In genomic region chr3:106533761-106534160, GRCh38 we compare ENCODE assay signal across 18 cellular contexts.
DNase-seq lines count a peak whose midpoint lies in the region; ATAC-seq and TF ChIP-seq lines count a peak whose summit lies in the region.
"Had no signal": no experiment of that assay in that cellular context is flagged by ENCODE, and none has a peak within 500 bp of the region (broad histone marks: within the 10 kb centered on the region; RNA-seq: fewer than 3 reads in every experiment).

No MANE protein-coding gene starts in this region.

- H3K4me1 ChIP-seq in Loucy (ENCODE audit: insufficient read depth, low read length, poor library complexity, severe bottlenecking): peaks cover 9% of the 10 kb centered on the region
- H3K4me1 ChIP-seq: foreskin keratinocyte, SJCRH30 had no signal

- peak; percentile 11 for ATAC-seq in activated T-helper 17 cell treated with anti-CD3 and anti-CD28 coated beads, Interleukin-2, amount 50 U/mL, for 72 hours (replicated peaks)
- peak; percentile 63 to 77 for ATAC-seq in natural killer cell treated with Interleukin-12 subunit alpha and Interleukin-12 subunit beta and Interleukin-15 and Interleukin-18, amount 100 ng/mL, for 72 hours
- ATAC-seq: right cardiac atrium had no signal

- H3K9me3 ChIP-seq in Loucy (ENCODE audit: insufficient read depth, low read depth, low read length): peaks cover 21% of the 10 kb centered on the region
- H3K9me3 ChIP-seq: SJCRH30 had no signal

- H3K36me3 Mint-ChIP-seq in T-helper 2 cell treated with Interferon-gamma antibody and Interleukin-4, amounts not matched to agents 5 μg/mL and 100 μg/mL, for 36 hours (ENCODE audit: low read depth): peaks cover 14% of the 10 kb centered on the region
- no peaks in the 10 kb centered on the region for H3K36me3 Mint-ChIP-seq in activated T-helper 17 cell treated with anti-CD3 and anti-CD28 coated beads, Interleukin-2, amount 50 U/mL, for 72 hours (ENCODE audit: low read depth)
- H3K36me3 Mint-ChIP-seq in natural killer cell treated with Interleukin-12 subunit alpha and Interleukin-12 subunit beta and Interleukin-15 and Interleukin-18, amount 100 ng/mL, for 72 hours: peaks cover 49% of the 10 kb centered on the region

- H3F3A ChIP-seq in Loucy (ENCODE audit: low read depth): no peaks in the 10 kb centered on the region; the same call in 1 of the 2 replicates

- peak overlapping the region; percentile 28 for H3K4me3 ChIP-seq in Loucy (ENCODE audit: low read length, poor library complexity, severe bottlenecking)
- H3K4me3 ChIP-seq: GM23248, lung, SJCRH30 had no signal

- H3K4me1 Mint-ChIP-seq in T-helper 2 cell treated with Interferon-gamma antibody and Interleukin-4, amounts not matched to agents 5 μg/mL and 100 μg/mL, for 36 hours (ENCODE audit: low read depth): peaks cover 11% of the 10 kb centered on the region
- peaks cover 21% of the 10 kb centered on the region for H3K4me1 Mint-ChIP-seq in activated T-helper 17 cell treated with anti-CD3 and anti-CD28 coated beads, Interleukin-2, amount 50 U/mL, for 72 hours
- peaks cover 16 to 18% of the 10 kb centered on the region in 2 donors for H3K4me1 Mint-ChIP-seq in natural killer cell treated with Interleukin-12 subunit alpha and Interleukin-12 subunit beta and Interleukin-15 and Interleukin-18, amount 100 ng/mL, for 72 hours (ENCODE audit: low read depth in 2 of 2)

- no peaks in the 10 kb centered on the region for H3K36me3 ChIP-seq in Loucy (ENCODE audit: insufficient read depth, low read length)
- H3K36me3 ChIP-seq: SJCRH30 had no signal

- TF ChIP-seq CTCF in Loucy (conservative IDR thresholded peaks at IDR 0.05; ENCODE audit: low read length): no peak

- peak overlapping the region; percentile 19 for H3K27ac Mint-ChIP-seq in T-helper 2 cell treated with Interferon-gamma antibody and Interleukin-4, amounts not matched to agents 5 μg/mL and 100 μg/mL, for 36 hours
- peak overlapping the region; percentile 78 for H3K27ac Mint-ChIP-seq in activated T-helper 17 cell treated with anti-CD3 and anti-CD28 coated beads, Interleukin-2, amount 50 U/mL, for 72 hours
- peak overlapping the region; percentile 88 to 91 for H3K27ac Mint-ChIP-seq in natural killer cell treated with Interleukin-12 subunit alpha and Interleukin-12 subunit beta and Interleukin-15 and Interleukin-18, amount 100 ng/mL, for 72 hours
- H3K27ac Mint-ChIP-seq: dendritic cell treated with granulocyte-macrophage colony-stimulating factor and Interleukin-4, amounts not matched to agents 40 ng/mL and 50 ng/mL, for 4 days had no signal

- no peaks in the 10 kb centered on the region for H3K9me2 ChIP-seq in Loucy (replicated peaks; ENCODE audit: low read depth, low read length)

- H3K4me2 ChIP-seq in Loucy (ENCODE audit: low read depth, low read length, poor library complexity, severe bottlenecking): peak overlapping the region; percentile 55

- no peak overlapping the region for H3K9ac ChIP-seq in Loucy (ENCODE audit: low read depth, low read length, poor library complexity, severe bottlenecking)
- H3K9ac ChIP-seq: GM23248 had no signal

- no peaks in the 10 kb centered on the region for H4K20me1 ChIP-seq in Loucy (ENCODE audit: insufficient read depth, low read length, poor library complexity, severe bottlenecking)

- H3K4me3 Mint-ChIP-seq in T-helper 2 cell treated with Interferon-gamma antibody and Interleukin-4, amounts not matched to agents 5 μg/mL and 100 μg/mL, for 36 hours: no peak overlapping the region
- H3K4me3 Mint-ChIP-seq in activated T-helper 17 cell treated with anti-CD3 and anti-CD28 coated beads, Interleukin-2, amount 50 U/mL, for 72 hours: peak overlapping the region; percentile 64
- H3K4me3 Mint-ChIP-seq in natural killer cell treated with Interleukin-12 subunit alpha and Interleukin-12 subunit beta and Interleukin-15 and Interleukin-18, amount 100 ng/mL, for 72 hours: peak overlapping the region; percentile 69
- H3K4me3 Mint-ChIP-seq: dendritic cell treated with granulocyte-macrophage colony-stimulating factor and Interleukin-4, amounts not matched to agents 40 ng/mL and 50 ng/mL, for 4 days had no signal

- H3K79me2 ChIP-seq in Loucy (ENCODE audit: insufficient read depth, low read length): no peaks in the 10 kb centered on the region

- H3K27me3 Mint-ChIP-seq in T-helper 2 cell treated with Interferon-gamma antibody and Interleukin-4, amounts not matched to agents 5 μg/mL and 100 μg/mL, for 36 hours (ENCODE audit: low read depth): no peaks in the 10 kb centered on the region
- H3K27me3 Mint-ChIP-seq in activated T-helper 17 cell treated with anti-CD3 and anti-CD28 coated beads, Interleukin-2, amount 50 U/mL, for 72 hours: no peaks in the 10 kb centered on the region
- H3K27me3 Mint-ChIP-seq in natural killer cell treated with Interleukin-12 subunit alpha and Interleukin-12 subunit beta and Interleukin-15 and Interleukin-18, amount 100 ng/mL, for 72 hours: peaks cover 0 to 3% of the 10 kb centered on the region in 2 donors
- H3K27me3 Mint-ChIP-seq: dendritic cell treated with granulocyte-macrophage colony-stimulating factor and Interleukin-4, amounts not matched to agents 40 ng/mL and 50 ng/mL, for 4 days had no signal

- no peaks in the 10 kb centered on the region for H3K27me3 ChIP-seq in Loucy (ENCODE audit: insufficient read depth, low read length, poor library complexity, severe bottlenecking)
- H3K27me3 ChIP-seq: foreskin keratinocyte, SJCRH30 had no signal

- DNase-seq in T-helper 2 cell treated with Interferon-gamma antibody and Interleukin-4, amounts not matched to agents 5 μg/mL and 100 μg/mL, for 36 hours (ENCODE audit: low spot score): no peak
- no peak for DNase-seq in T-helper 2 cell
- no peak for DNase-seq in natural killer cell treated with Interleukin-12 subunit alpha and Interleukin-12 subunit beta and Interleukin-15 and Interleukin-18, amount 100 ng/mL, for 72 hours (ENCODE audit: low spot score)
- DNase-seq in superior temporal gyrus (ENCODE audit: extremely low spot score): no peak
- no peak for DNase-seq in NCI-H2081 treated with DMSO at 0.1 percent for 48 hours (lab: John Stamatoyannopoulos, UW)
- DNase-seq in germinal center (ENCODE audit: low spot score): no peak
- DNase-seq: hypothalamus, NCI-H146, NCI-H748 treated with DMSO at 0.1 percent for 48 hours, SJCRH30, trophoblast cell had no signal

- peaks cover 37% of the 10 kb centered on the region for H3K9me3 Mint-ChIP-seq in T-helper 2 cell treated with Interferon-gamma antibody and Interleukin-4, amounts not matched to agents 5 μg/mL and 100 μg/mL, for 36 hours
- H3K9me3 Mint-ChIP-seq in activated T-helper 17 cell treated with anti-CD3 and anti-CD28 coated beads, Interleukin-2, amount 50 U/mL, for 72 hours: peaks cover 19% of the 10 kb centered on the region
- peaks cover 10% of the 10 kb centered on the region for H3K9me3 Mint-ChIP-seq in natural killer cell treated with Interleukin-12 subunit alpha and Interleukin-12 subunit beta and Interleukin-15 and Interleukin-18, amount 100 ng/mL, for 72 hours

- peak overlapping the region; percentile 74 for H2AFZ ChIP-seq in Loucy (ENCODE audit: low read length)
- H2AFZ ChIP-seq: GM23248 had no signal

Comparison
In these comparisons a context has a peak if more than half of its experiments do, and no peak if none do; other contexts are left out.
1. H3K27ac Mint-ChIP-seq: peak in every context shown above with its lines; median percentile 90 in natural killer cell treated with Interleukin-12 subunit alpha and Interleukin-12 subunit beta and Interleukin-15 and Interleukin-18, amount 100 ng/mL, for 72 hours; 78 in activated T-helper 17 cell treated with anti-CD3 and anti-CD28 coated beads, Interleukin-2, amount 50 U/mL, for 72 hours; 19 in T-helper 2 cell treated with Interferon-gamma antibody and Interleukin-4, amounts not matched to agents 5 μg/mL and 100 μg/mL, for 36 hours.